Comparison of ENCODE assay signal across 8 cellular contexts in genomic region chr18:62521588-62521987, GRCh38. TPM values are rescaled to one million over a fixed set of nuclear protein-coding genes. Genes with fewer than 3 reads are reported as not detected.
DNase-seq lines count a peak whose midpoint lies in the region; ATAC-seq and TF ChIP-seq lines count a peak whose summit lies in the region.
"Had no signal": no experiment of that assay in that cellular context is flagged by ENCODE, and none has a peak within 500 bp of the region (broad histone marks: within the 10 kb centered on the region; RNA-seq: fewer than 3 reads in every experiment).

No MANE protein-coding gene starts in this region.

- 92% methylated on average over 2 of the region's 2 CpGs for WGBS in GM23248 (ENCODE audit: low coverage in 1 of 2, low lambda C conversion rate in 2 of 2, missing lambda C conversion rate in 2 of 2), 2 experiments
- 23% methylated on average over 2 of the region's 2 CpGs for WGBS in prostate gland

- CTCF ChIA-PET in OCI-LY7 (lab: Charles Lee; ENCODE audit: unreplicated experiment) = no interaction called here

- intact Hi-C loops in OCI-LY7 (cut with micrococcal nuclease; ENCODE audit: unreplicated experiment) = loop anchor here (5.0 kb wide), 2 partner anchors 94 to 334 kb away; partner anchors contain the start of genes PIGN and RELCH
- intact Hi-C loops in prostate gland (cut with DNase I) = loop anchor here (5.0 to 10.0 kb wide), 4 partner anchors 61 to 903 kb away; partner anchors contain the start of genes PIGN, RELCH and VPS4B

- POLR2A ChIA-PET in OCI-LY7 (lab: Charles Lee) = interaction anchor here (0.6 to 1.1 kb wide), 4 partner anchors 14 to 844 kb away, joined by 3 to 5 read pairs (median 3); no protein-coding TSS in a partner anchor

- no peaks in the 10 kb centered on the region for H3K27me3 ChIP-seq in GM23248 (replicated peaks; ENCODE audit: insufficient read depth)
- H3K27me3 ChIP-seq in prostate gland (replicated peaks; ENCODE audit: insufficient read depth) = no peaks in the 10 kb centered on the region

- ATAC-seq in GM18520 (IDR thresholded peaks at IDR 0.05; ENCODE audit: unreplicated experiment) = no peak

- H3K4me2 ChIP-seq in GM23248 (ENCODE audit: unreplicated experiment) (no peak overlapping the region), OCI-LY7 (ENCODE audit: low read length) (peak overlapping the region; percentile 89)

- peak overlapping the region; percentile 79 for H3K9ac ChIP-seq in GM23248

- H3K4me1 ChIP-seq in GM23248 (ENCODE audit: insufficient read depth) (peaks cover 11% of the 10 kb centered on the region; the same call in 1 of the 2 replicates), OCI-LY7 (ENCODE audit: insufficient read depth, low read length, poor library complexity, severe bottlenecking) (peaks cover 9% of the 10 kb centered on the region), prostate gland (replicated peaks) (no peaks in the 10 kb centered on the region)

- H3K9me2 ChIP-seq in GM23248 (ENCODE audit: insufficient read depth) (no peaks in the 10 kb centered on the region), OCI-LY7 (ENCODE audit: insufficient read depth, low read length) (no peaks in the 10 kb centered on the region)

- BruUV-seq in OCI-LY7 (replicated peaks; lab: Mats Ljungman, UMichigan) = no TSS peak

- H3K9me3 ChIP-seq in GM23248 (ENCODE audit: low read depth) (no peaks in the 10 kb centered on the region), OCI-LY7 (ENCODE audit: low read length) (no peaks in the 10 kb centered on the region), prostate gland (no peaks in the 10 kb centered on the region)

- peaks cover 13% of the 10 kb centered on the region; the same call in 1 of the 2 replicates for H3F3A ChIP-seq in GM23248 (ENCODE audit: insufficient read depth)

- no peak overlapping the region for H3K27ac ChIP-seq in GM23248
- no peak overlapping the region for H3K27ac ChIP-seq in OCI-LY7 (ENCODE audit: low read depth, low read length, poor library complexity, severe bottlenecking)
- peak overlapping the region; percentile 98 for H3K27ac ChIP-seq in prostate gland

- H2AFZ ChIP-seq in GM23248 (peak overlapping the region; percentile 83; the same call in 1 of the 2 replicates), OCI-LY7 (ENCODE audit: low read length) (peak overlapping the region; percentile 61; the same call in 1 of the 2 replicates)

- TF ChIP-seq CTCF in OCI-LY7 (conservative IDR thresholded peaks at IDR 0.05; ENCODE audit: low read length) (no peak), epithelial cell of esophagus (IDR thresholded peaks at IDR 0.05; ENCODE audit: insufficient read depth, low read depth, low read length, missing control alignments) (no peak), prostate gland (IDR thresholded peaks at IDR 0.05) (no peak), GM20000 (IDR thresholded peaks at IDR 0.05; ENCODE audit: extremely low read depth, missing control alignments) (no peak)

- no peak for DNase-seq in GM23248
- no peak for DNase-seq in OCI-LY7 (ENCODE audit: low spot score)
- DNase-seq in epithelial cell of esophagus (ENCODE audit: low read depth) = no peak
- no peak for DNase-seq in prostate gland (ENCODE audit: low spot score)
- DNase-seq in GM03348 (ENCODE audit: low spot score) = no peak
- DNase-seq in GM20000 (ENCODE audit: low spot score) = no peak
- DNase-seq: activated CD4-positive, alpha-beta T cell treated with anti-CD3 and anti-CD28 coated beads for 1 hour had no signal

- in situ Hi-C loops in GM23248 (cut with MboI) = no loop called here

- H3K4me3 ChIP-seq in GM23248 (peak overlapping the region; percentile 78), OCI-LY7 (ENCODE audit: low read depth, low read length, poor library complexity, severe bottlenecking) (peak overlapping the region; percentile 77), epithelial cell of esophagus (ENCODE audit: low read length) (peak overlapping the region; percentile 75), prostate gland (peak overlapping the region; percentile 84 to 85)

- H4K20me1 ChIP-seq in GM23248 (ENCODE audit: insufficient read depth) (no peaks in the 10 kb centered on the region), OCI-LY7 (ENCODE audit: insufficient read depth, low read length) (no peaks in the 10 kb centered on the region)

- no peak for TF ChIP-seq POLR2A in prostate gland (IDR thresholded peaks at IDR 0.05)

- no peaks in the 10 kb centered on the region for H3K36me3 ChIP-seq in GM23248 (ENCODE audit: low read depth)
- H3K36me3 ChIP-seq in OCI-LY7 (ENCODE audit: insufficient read depth, low read length) = no peaks in the 10 kb centered on the region
- H3K36me3 ChIP-seq in prostate gland = no peaks in the 10 kb centered on the region

- H3K79me2 ChIP-seq in GM23248 (ENCODE audit: insufficient read depth) (peaks cover 22% of the 10 kb centered on the region), OCI-LY7 (ENCODE audit: insufficient read depth, low read depth, low read length) (peaks cover 18% of the 10 kb centered on the region)

RNA-seq across cellular contexts. Expression of gene ZCCHC2, which starts 1.2 kb away (rescaled TPM):
- total RNA-seq in GM23248 (2014; rRNA removed; shearing (Covaris generic)) = 1.7 and 3.0 TPM in 2 replicates
- polyA plus RNA-seq in GM23248 (2016; fragmentation: Nextera tagmentation; extraction: Ambion mirVana) = 0.81 and 1.1 TPM in 2 replicates
- total RNA-seq in OCI-LY7 (2014; rRNA removed; shearing (Covaris generic)) = 13.5 and 17.5 TPM in 2 replicates
- 16.8 and 16.9 TPM in 2 replicates for total RNA-seq in OCI-LY7 (2022)
- 10 to 100 TPM; 18.7 to 39.4 TPM for total RNA-seq in prostate gland

Comparison
In these comparisons a context has a peak if more than half of its experiments do, and no peak if none do; other contexts are left out.
1. H3K27ac ChIP-seq: peak in prostate gland (2 of 2); none in GM23248 (single experiment) and OCI-LY7 (single experiment).
2. Peak in every context shown above with its lines, with median percentiles within 50 percentile points of each other: H3K4me3 ChIP-seq.